ENCODE assay signal across 29 cellular contexts in the genomic region with DNA sequence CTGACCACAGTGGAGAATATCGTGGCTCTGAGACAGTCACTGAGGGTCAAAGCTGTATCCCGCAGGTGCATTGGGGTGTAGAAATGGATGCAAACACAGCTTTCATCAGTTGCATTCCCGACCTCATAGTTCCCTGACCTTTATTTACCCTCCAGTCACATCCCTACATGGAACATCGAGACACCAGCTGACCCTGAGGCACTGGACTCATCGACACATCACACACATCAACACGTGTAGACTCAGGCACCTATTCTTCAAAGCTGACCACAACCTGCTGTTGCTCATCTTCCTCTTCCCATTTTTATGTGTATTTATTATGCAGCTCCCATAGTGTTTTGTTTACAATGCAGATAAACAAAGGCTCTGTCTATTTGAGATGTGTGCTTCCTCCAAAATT.
"Had no signal": no experiment of that assay in that cellular context is flagged by ENCODE, and none has a peak within 500 bp of the region (broad histone marks: within the 10 kb centered on the region; RNA-seq: fewer than 3 reads in every experiment).

No MANE protein-coding gene starts in this region.

- H3K36me3 Mint-ChIP-seq: naive thymus-derived CD4-positive, alpha-beta T cell had no signal

- H3K9me3 Mint-ChIP-seq: stimulated activated naive CD8-positive, alpha-beta T cell treated with anti-CD3 and anti-CD28 coated beads, Interleukin-15, amount 100 ng/mL, for 72 hours had no signal

- H3K4me3 ChIP-seq: coronary artery, esophagus squamous epithelium, left lung, prostate gland, right atrium auricular region, smooth muscle cell, suprapubic skin, transverse colon, upper lobe of right lung, uterus had no signal

- H3K4me3 Mint-ChIP-seq: naive thymus-derived CD4-positive, alpha-beta T cell; nephron progenitor cell; stimulated activated naive CD8-positive, alpha-beta T cell treated with anti-CD3 and anti-CD28 coated beads, Interleukin-15, amount 100 ng/mL, for 72 hours had no signal

- H3K27ac Mint-ChIP-seq: naive thymus-derived CD4-positive, alpha-beta T cell; nephron progenitor cell had no signal

- ATAC-seq: left cardiac atrium; left lung; naive thymus-derived CD4-positive, alpha-beta T cell; sciatic nerve; stimulated activated naive CD8-positive, alpha-beta T cell treated with anti-CD3 and anti-CD28 coated beads, Interleukin-15, amount 100 ng/mL, for 72 hours; upper lobe of right lung had no signal

- H3K4me1 Mint-ChIP-seq: stimulated activated naive CD8-positive, alpha-beta T cell treated with anti-CD3 and anti-CD28 coated beads, Interleukin-15, amount 100 ng/mL, for 72 hours had no signal

- H3K4me2 ChIP-seq: smooth muscle cell had no signal

- FAIRE-seq: endothelial cell of umbilical vein had no signal

- DNase-seq: dermis blood vessel endothelial cell; effector memory CD4-positive, alpha-beta T cell; erythroblast; esophagus squamous epithelium; foreskin melanocyte; kidney; left cardiac atrium; left lung; mesendoderm; midbrain; naive thymus-derived CD4-positive, alpha-beta T cell; nephron progenitor cell; nucleus accumbens; stimulated activated CD4-positive, alpha-beta T cell treated with anti-CD3 and anti-CD28 coated beads, Interleukin-12 subunit alpha, Interleukin-12 subunit beta, amount 100 ng/mL, for 4 hours; stimulated activated CD4-positive, alpha-beta T cell treated with anti-CD3 and anti-CD28 coated beads, Interleukin-1b, Interleukin-23, amount 100 ng/mL, for 48 hours; stimulated activated CD4-positive, alpha-beta T cell treated with anti-CD3 and anti-CD28 coated beads, Interleukin-4, amount 100 ng/mL, for 1 hour; stimulated activated CD8-positive, alpha-beta memory T cell treated with anti-CD3 and anti-CD28 coated beads, Interleukin-4, amount 100 ng/mL, for 48 hours; stimulated activated naive CD4-positive, alpha-beta T cell; stimulated activated naive CD8-positive, alpha-beta T cell treated with anti-CD3 and anti-CD28 coated beads, Interleukin-15, amount 100 ng/mL, for 72 hours; transverse colon; upper lobe of right lung; uterus had no signal

- H3K27ac ChIP-seq: coronary artery, esophagus squamous epithelium, left lung, prostate gland, right atrium auricular region, suprapubic skin, transverse colon, upper lobe of right lung, uterus had no signal

- H3K4me1 ChIP-seq: left lung, prostate gland, right atrium auricular region, upper lobe of right lung, uterus had no signal

- H3K36me3 ChIP-seq: esophagus squamous epithelium, left lung, prostate gland, right atrium auricular region, suprapubic skin, transverse colon, upper lobe of right lung, uterus had no signal

- H3K27me3 ChIP-seq: esophagus squamous epithelium, left lung, right atrium auricular region, suprapubic skin, transverse colon, upper lobe of right lung, uterus had no signal

- H3K9me3 ChIP-seq: left lung, prostate gland, transverse colon, upper lobe of right lung, uterus had no signal
